ENCODE assay signal across 22 cellular contexts in genomic region chr2:173217106-173217840, GRCh38.
DNase-seq lines count a peak whose midpoint lies in the region; ATAC-seq and TF ChIP-seq lines count a peak whose summit lies in the region.
"Had no signal": no experiment of that assay in that cellular context is flagged by ENCODE, and none has a peak within 500 bp of the region (broad histone marks: within the 10 kb centered on the region; RNA-seq: fewer than 3 reads in every experiment).

No MANE protein-coding gene starts in this region.

- no peak overlapping the region for H2BK120ac ChIP-seq in mesenchymal stem cell (ENCODE audit: low read depth, low read length)

- H3K9me3 ChIP-seq in A673 (ENCODE audit: low read depth, low read length, poor library complexity, severe bottlenecking) (no peaks in the 10 kb centered on the region), mesenchymal stem cell (ENCODE audit: control insufficient read depth, low read length) (no peaks in the 10 kb centered on the region)
- H3K9me3 ChIP-seq: A549; adrenal gland; BLaER1 treated with 17β-estradiol and CSF1 and Interleukin-3, amounts not matched to agents 10 nM and 100 nM; heart left ventricle had no signal

- H3K9ac ChIP-seq in mesenchymal stem cell (ENCODE audit: low read length): peak overlapping the region; percentile 17
- H3K9ac ChIP-seq: BLaER1 treated with 17β-estradiol and CSF1 and Interleukin-3, amounts not matched to agents 10 nM and 100 nM had no signal

- peaks cover 5% of the 10 kb centered on the region for H3K79me1 ChIP-seq in mesenchymal stem cell (replicated peaks; ENCODE audit: low read length, poor library complexity, severe bottlenecking)

- H3K27ac ChIP-seq in A673 (ENCODE audit: low read depth, low read length, poor library complexity, severe bottlenecking): no peak overlapping the region
- no peak overlapping the region for H3K27ac ChIP-seq in mesenchymal stem cell (ENCODE audit: low read length, poor library complexity, severe bottlenecking)
- H3K27ac ChIP-seq: A549; adrenal gland; BLaER1 treated with 17β-estradiol and CSF1 and Interleukin-3, amounts not matched to agents 10 nM and 100 nM had no signal

- peak overlapping the region; percentile 36 for H3K4me2 ChIP-seq in mesenchymal stem cell (ENCODE audit: low read length, poor library complexity, severe bottlenecking)
- H3K4me2 ChIP-seq: A549 had no signal

- H3K4me3 Mint-ChIP-seq in chondrocyte (ENCODE audit: unreplicated experiment): peak overlapping the region; percentile 3
- H3K4me3 Mint-ChIP-seq: activated CD4-positive, alpha-beta T cell treated with anti-CD3 and anti-CD28 coated beads, Interleukin-2, amount 10 ng/mL, durations not matched to agents 24 days and 14 days; central memory CD8-positive, alpha-beta T cell; immature natural killer cell had no signal

- POLR2A ChIA-PET in A673 (lab: Charles Lee; ENCODE audit: low non-redundant PET): no interaction called here

- H2BK12ac ChIP-seq in mesenchymal stem cell (ENCODE audit: low read length in 2 of 2): no peak overlapping the region

- peak overlapping the region; percentile 70 for H2AK5ac ChIP-seq in mesenchymal stem cell (ENCODE audit: low read length, severe bottlenecking)

- no peak overlapping the region for H3K4ac ChIP-seq in mesenchymal stem cell (ENCODE audit: low read depth in 1 of 2, low read length in 2 of 2)

- intact Hi-C loops in A673 (cut with micrococcal nuclease; ENCODE audit: unreplicated experiment): loop anchor here (10.0 kb wide), 2 partner anchors 412 to 1128 kb away; no protein-coding TSS in a partner anchor

- H2BK15ac ChIP-seq in mesenchymal stem cell (ENCODE audit: low read depth, poor library complexity, severe bottlenecking): peak overlapping the region; percentile 68

- TF ChIP-seq CTCF in A673 (conservative IDR thresholded peaks at IDR 0.05; ENCODE audit: low read depth, low read length) (no peak), chondrocyte (IDR thresholded peaks at IDR 0.05) (no peak)

- no peak overlapping the region for H4K8ac ChIP-seq in mesenchymal stem cell (ENCODE audit: low read length)

- H3K27me3 ChIP-seq in A673 (replicated peaks; ENCODE audit: insufficient read depth, low read depth, low read length, poor library complexity): no peaks in the 10 kb centered on the region
- H3K27me3 ChIP-seq in mesenchymal stem cell (ENCODE audit: control insufficient read depth in 1 of 2, insufficient read depth in 1 of 2, low read length in 2 of 2): no peaks in the 10 kb centered on the region
- H3K27me3 ChIP-seq: adrenal gland; BLaER1 treated with 17β-estradiol and CSF1 and Interleukin-3, amounts not matched to agents 10 nM and 100 nM; heart left ventricle had no signal

- H3K4me3 ChIP-seq in A673 (ENCODE audit: low read depth, low read length, poor library complexity, severe bottlenecking) (no peak overlapping the region), mesenchymal stem cell (ENCODE audit: insufficient read depth in 1 of 2, low read depth in 1 of 2, low read length in 2 of 2) (peak overlapping the region in 1 of 2 experiments; percentile 4)
- H3K4me3 ChIP-seq: A549; adrenal gland; BLaER1 treated with 17β-estradiol and CSF1 and Interleukin-3, amounts not matched to agents 10 nM and 100 nM; heart left ventricle; lung; skin epidermis had no signal

- no peaks in the 10 kb centered on the region for H3K9me3 Mint-ChIP-seq in chondrocyte (ENCODE audit: low read depth)
- H3K9me3 Mint-ChIP-seq: activated CD4-positive, alpha-beta T cell treated with anti-CD3 and anti-CD28 coated beads, Interleukin-2, amount 10 ng/mL, durations not matched to agents 24 days and 14 days; central memory CD8-positive, alpha-beta T cell; immature natural killer cell had no signal

- H3K36me3 Mint-ChIP-seq in chondrocyte (ENCODE audit: low read depth): peaks cover 5% of the 10 kb centered on the region
- H3K36me3 Mint-ChIP-seq: immature natural killer cell had no signal

- no peak overlapping the region for H3K18ac ChIP-seq in mesenchymal stem cell (ENCODE audit: low read depth in 1 of 2, low read length in 2 of 2)

- WGBS in mesenchymal stem cell: 90% methylated on average over 14 of the region's 21 CpGs

- peaks cover 24% of the 10 kb centered on the region for H3K4me1 ChIP-seq in A673 (ENCODE audit: insufficient read depth, low read length, poor library complexity, severe bottlenecking)
- H3K4me1 ChIP-seq in mesenchymal stem cell (ENCODE audit: control insufficient read depth, insufficient read depth, low read depth, low read length): peaks cover 5% of the 10 kb centered on the region
- H3K4me1 ChIP-seq: adrenal gland had no signal

- no peaks in the 10 kb centered on the region for H3K27me3 Mint-ChIP-seq in chondrocyte (ENCODE audit: low read depth)
- H3K27me3 Mint-ChIP-seq: activated CD4-positive, alpha-beta T cell treated with anti-CD3 and anti-CD28 coated beads, Interleukin-2, amount 10 ng/mL, durations not matched to agents 24 days and 14 days; central memory CD8-positive, alpha-beta T cell had no signal

- H3K36me3 ChIP-seq in A673 (ENCODE audit: insufficient read depth, low read length, poor library complexity, severe bottlenecking): no peaks in the 10 kb centered on the region
- peaks cover 0 to 14% of the 10 kb centered on the region in 2 experiments for H3K36me3 ChIP-seq in mesenchymal stem cell (ENCODE audit: control insufficient read depth in 1 of 2, insufficient read depth in 2 of 2, low read depth in 1 of 2, low read length in 2 of 2)
- H3K36me3 ChIP-seq: adrenal gland had no signal

- no peak overlapping the region for H3K27ac Mint-ChIP-seq in chondrocyte (ENCODE audit: unreplicated experiment)
- H3K27ac Mint-ChIP-seq: activated CD4-positive, alpha-beta T cell treated with anti-CD3 and anti-CD28 coated beads, Interleukin-2, amount 10 ng/mL, durations not matched to agents 24 days and 14 days; immature natural killer cell had no signal

- no peak overlapping the region for H3K14ac ChIP-seq in mesenchymal stem cell (ENCODE audit: low read length in 2 of 2)

- CTCF ChIA-PET in A673 (lab: Charles Lee): no interaction called here

- ATAC-seq in GM18505 (IDR thresholded peaks at IDR 0.05; ENCODE audit: unreplicated experiment) (no peak), HG03342 (IDR thresholded peaks at IDR 0.05; ENCODE audit: unreplicated experiment) (no peak)
- ATAC-seq: heart left ventricle had no signal

- no peak for TF ChIP-seq POLR2A in GM18505 (IDR thresholded peaks at IDR 0.05; ENCODE audit: borderline replicate concordance, extremely low read depth, insufficient read depth, insufficient read length)

- peak overlapping the region; percentile 66 for H4K91ac ChIP-seq in mesenchymal stem cell (ENCODE audit: low read length)

- DNase-seq in A673 (ENCODE audit: low spot score) (peak; percentile 28), NCI-H2227 treated with DMSO at 0.1 percent for 48 hours (lab: John Stamatoyannopoulos, UW) (peak; percentile 33), chondrocyte (ENCODE audit: low spot score) (no peak), mesenchymal stem cell (no peak), NCI-H748 (lab: John Stamatoyannopoulos, UW; ENCODE audit: unreplicated experiment) (no peak), NCI-H2029 (lab: John Stamatoyannopoulos, UW) (no peak)
- DNase-seq: activated CD4-positive, alpha-beta T cell treated with anti-CD3 and anti-CD28 coated beads, Interleukin-2, amount 10 ng/mL, durations not matched to agents 24 days and 14 days; activated gamma-delta T cell treated with Interleukin-2 at 50 U/mL for 16 hours; adrenal gland; effector CD8-positive, alpha-beta T cell; GDM1; heart left ventricle; immature natural killer cell; NCI-H345; SHP77 had no signal

- H2AFZ ChIP-seq in mesenchymal stem cell (ENCODE audit: low read depth, low read length): no peak overlapping the region

- no peak overlapping the region for H2BK5ac ChIP-seq in mesenchymal stem cell (ENCODE audit: low read depth, low read length, poor library complexity, severe bottlenecking)

- no peak overlapping the region for H3K23ac ChIP-seq in mesenchymal stem cell (ENCODE audit: low read length in 2 of 2)

- BruUV-seq in A673 (replicated peaks; lab: Mats Ljungman, UMichigan): no TSS peak

- peaks cover 27% of the 10 kb centered on the region for H3K4me1 Mint-ChIP-seq in chondrocyte (ENCODE audit: low read depth)

Comparison
In these comparisons a context has a peak if more than half of its experiments do, and no peak if none do; other contexts are left out.
1. DNase-seq: peak in A673 (single experiment) and NCI-H2227 treated with DMSO at 0.1 percent for 48 hours (single experiment); none in chondrocyte (single experiment), mesenchymal stem cell (single experiment), NCI-H748 (single experiment) and NCI-H2029 (single experiment).